ENCODE assay signal across 8 cellular contexts in the genomic region with DNA sequence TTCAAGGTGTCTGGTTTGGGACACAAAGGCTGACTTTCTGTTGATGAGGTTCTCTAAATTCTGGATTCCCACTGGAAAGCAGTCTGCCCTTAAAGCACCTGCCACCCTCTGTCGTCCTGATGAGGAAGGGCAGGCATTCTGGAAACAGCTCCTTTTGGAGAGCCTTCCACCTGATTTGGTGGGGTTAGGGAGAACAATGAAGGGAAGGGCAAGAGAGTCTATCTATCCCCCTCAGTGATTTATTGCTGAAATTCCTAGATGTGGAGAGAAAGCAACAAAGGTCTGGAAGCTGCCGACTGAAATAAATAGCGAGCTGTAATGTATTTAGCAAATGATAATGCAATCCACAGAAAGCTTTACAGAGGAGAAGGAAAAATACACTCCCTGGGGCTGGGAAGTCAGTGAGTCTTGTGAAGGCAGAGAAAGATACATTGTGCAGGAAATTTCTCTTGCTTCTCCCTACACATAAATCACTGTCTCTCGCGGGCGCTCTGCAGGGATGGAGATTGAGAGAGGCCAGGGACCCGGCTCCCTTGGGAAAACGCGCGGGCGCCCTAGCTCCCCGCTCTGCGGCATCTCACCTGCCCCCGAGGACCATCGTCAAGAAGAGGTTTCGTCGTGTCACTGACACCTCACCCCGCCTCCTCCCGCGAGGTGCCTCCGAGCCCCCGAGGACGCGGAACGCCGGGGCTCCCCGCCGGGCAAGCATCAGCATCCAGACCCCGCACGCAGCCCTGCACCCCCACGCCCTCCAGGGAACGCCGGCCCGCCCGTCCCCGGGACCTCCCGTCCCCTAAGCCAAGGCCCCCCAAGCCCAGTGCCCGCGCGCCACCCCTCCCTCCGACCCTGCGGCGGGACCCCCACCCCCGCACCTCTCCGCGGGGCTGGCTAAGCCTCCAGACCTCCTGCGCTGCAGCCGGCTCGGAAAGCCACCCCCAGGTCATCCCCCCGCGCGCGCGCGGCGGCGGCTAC. TPM values are rescaled to one million over a fixed set of nuclear protein-coding genes. Genes with fewer than 3 reads are reported as not detected.
A peak's percentile ranks its signal among the peaks of the same experiment; 100 is the strongest.
DNase-seq lines count a peak whose midpoint lies in the region; ATAC-seq, FAIRE-seq and TF ChIP-seq lines count a peak whose summit lies in the region.
"Had no signal": no experiment of that assay in that cellular context is flagged by ENCODE, and none has a peak within 500 bp of the region (broad histone marks: within the 10 kb centered on the region; RNA-seq: fewer than 3 reads in every experiment).

No MANE protein-coding gene starts in this region.

- DNase-seq in K562 (ENCODE audit: extremely low read depth in 1 of 4, low spot score in 3 of 4) (peak in 2 of 4 experiments; percentile 12 to 24), immature natural killer cell (peak in 1 of 3 donors; percentile 3), GM19238 (ENCODE audit: insufficient read length, low spot score) (no peak)

- peak overlapping the region in 1 of 2 experiments; percentile 95; a peak in 2 of 4 replicates for H3K9ac ChIP-seq in K562 (ENCODE audit: insufficient read depth in 1 of 2, low read depth in 2 of 2, low read length in 2 of 2)

- peak overlapping the region in 1 of 6 donors; percentile 33 for H3K27ac Mint-ChIP-seq in immature natural killer cell

- intact Hi-C loops in K562 (cut with micrococcal nuclease) = no loop called here

- POLR2A ChIA-PET in K562 (lab: Yijun Ruan, JAX) = interaction anchor here (0.7 kb wide), 1 partner anchor 142 kb away, joined by 3 read pairs; no protein-coding TSS in a partner anchor

- H4K20me1 ChIP-seq in K562 (replicated peaks; ENCODE audit: control insufficient read depth, insufficient read depth, low read length) = peaks cover 8% of the 10 kb centered on the region; the same call in 1 of the 2 replicates

- BruUV-seq in K562 (replicated peaks; lab: Mats Ljungman, UMichigan) = no TSS peak

- peaks cover 8 to 28% of the 10 kb centered on the region in 2 experiments; a peak in 3 of 5 replicates for H3K27me3 ChIP-seq in K562 (ENCODE audit: control insufficient read depth in 2 of 2, insufficient read depth in 2 of 2, low read length in 2 of 2)

- CTCF ChIA-PET in K562 (lab: Yijun Ruan, JAX; ENCODE audit: low intra/inter-chr PET ratio) = no interaction called here

- 2% methylated on average over 16 of the region's 57 CpGs for WGBS in K562 (ENCODE audit: insufficient coverage, low coverage, missing lambda C conversion rate)

- peak overlapping the region; percentile 99 for H2AFZ ChIP-seq in K562 (ENCODE audit: low read depth, low read length)

- H3K4me1 Mint-ChIP-seq in immature natural killer cell = peaks cover 12 to 17% of the 10 kb centered on the region in 2 donors

- no peak overlapping the region for H3K27ac ChIP-seq in K562 (ENCODE audit: extremely low read depth, low read depth, low read length)
- H3K27ac ChIP-seq in skin epidermis = peak overlapping the region in 20 of 21 experiments; percentile 47 to 96 (median 88)

- H3K9me3 Mint-ChIP-seq in immature natural killer cell = peaks cover 0 to 2% (median 0%) of the 10 kb centered on the region in 6 donors

- H3K4me3 Mint-ChIP-seq in immature natural killer cell = peak overlapping the region; percentile 77 to 87 (median 82)

- H3K4me1 ChIP-seq in K562 (replicated peaks in 1 of 2; ENCODE audit: control insufficient read depth in 2 of 2, insufficient read depth in 2 of 2, low read length in 2 of 2) = peaks cover 0 to 12% of the 10 kb centered on the region in 2 experiments; a peak in 2 of 5 replicates

- H3K79me2 ChIP-seq in K562 (ENCODE audit: control insufficient read depth, insufficient read depth, low read length) = no peaks in the 10 kb centered on the region

- no peaks in the 10 kb centered on the region for H3K9me1 ChIP-seq in K562 (ENCODE audit: control insufficient read depth, insufficient read depth, low read length)

- no peak for FAIRE-seq in K562 (lab: Jason Lieb, UNC)
- FAIRE-seq: endometrium had no signal

- TF ChIP-seq CTCF in K562 (IDR thresholded peaks at IDR 0.05 in 2 of 3, conservative IDR thresholded peaks at IDR 0.05 in 1 of 3; ENCODE audit: insufficient read depth in 2 of 3, low read depth in 1 of 3, low read length in 3 of 3) = peak; percentile 19 to 24 (median 24); a peak in 2 of 6 replicates

- no peak for TF ChIP-seq EP300 in K562 (IDR thresholded peaks at IDR 0.05; ENCODE audit: low read length)

- no peaks in the 10 kb centered on the region for H3K36me3 ChIP-seq in K562 (ENCODE audit: control insufficient read depth, insufficient read depth, low read length)

- H3K9me3 ChIP-seq in K562 (replicated peaks; ENCODE audit: control insufficient read depth, insufficient read depth, low read depth, low read length) = no peaks in the 10 kb centered on the region

- TF ChIP-seq POLR2A in K562 (conservative IDR thresholded peaks at IDR 0.05) = no peak

- H3K4me3 ChIP-seq in GM08714 (ENCODE audit: low read length) (peak overlapping the region; percentile 62), K562 (peak overlapping the region; percentile 43), skin epidermis (peak overlapping the region; percentile 57 to 91 (median 82))

- in situ Hi-C loops in K562 (cut with MboI) = no loop called here

- H3K36me3 Mint-ChIP-seq in immature natural killer cell = no peaks in the 10 kb centered on the region

- peaks cover 2 to 24% (median 11%) of the 10 kb centered on the region in 3 donors for H3K27me3 Mint-ChIP-seq in immature natural killer cell (ENCODE audit: low read depth in 3 of 3)

- peak in 1 of 2 experiments; percentile 46; a peak in 2 of 4 replicates for TF ChIP-seq RAD21 in K562 (CRISPR knock-in tag; conservative IDR thresholded peaks at IDR 0.05 in 1 of 2, IDR thresholded peaks at IDR 0.05 in 1 of 2)

- ATAC-seq in HG03457 (IDR thresholded peaks at IDR 0.05; ENCODE audit: unreplicated experiment) (peak; percentile 7), K562 (no peak)

- H3K4me2 ChIP-seq in K562 (ENCODE audit: insufficient read depth, low read length) = peak overlapping the region; percentile 84; the same call in 1 of the 2 replicates

TF ChIP-seq in PFSK-1, 5 proteins besides CTCF, POLR2A, EP300 and RAD21:
- TF ChIP-seq POLR2AphosphoS5 (IDR thresholded peaks at IDR 0.05; ENCODE audit: low read depth, low read length) (no peak), FOXP2 (optimal IDR thresholded peaks at IDR 0.05; ENCODE audit: borderline replicate concordance, extremely low read depth, extremely low read length, insufficient read depth) (peak; percentile 51), SIN3A (IDR thresholded peaks at IDR 0.05; ENCODE audit: borderline replicate concordance, insufficient read depth, low read length) (peak; percentile 39; the same call in 1 of the 2 replicates)

TF ChIP-seq in K562, 482 proteins besides CTCF, POLR2A, EP300 and RAD21 (continues in another document):
- TF ChIP-seq PCBP1 (IDR thresholded peaks at IDR 0.05; ENCODE audit: low read depth, low read length, poor library complexity, severe bottlenecking) (peak; percentile 69), RNF2 (IDR thresholded peaks at IDR 0.05) (no peak), SMARCA5 (IDR thresholded peaks at IDR 0.05) (no peak), NFXL1 (CRISPR knock-in tag; IDR thresholded peaks at IDR 0.05) (no peak)
- TF ChIP-seq, protein P1, sequence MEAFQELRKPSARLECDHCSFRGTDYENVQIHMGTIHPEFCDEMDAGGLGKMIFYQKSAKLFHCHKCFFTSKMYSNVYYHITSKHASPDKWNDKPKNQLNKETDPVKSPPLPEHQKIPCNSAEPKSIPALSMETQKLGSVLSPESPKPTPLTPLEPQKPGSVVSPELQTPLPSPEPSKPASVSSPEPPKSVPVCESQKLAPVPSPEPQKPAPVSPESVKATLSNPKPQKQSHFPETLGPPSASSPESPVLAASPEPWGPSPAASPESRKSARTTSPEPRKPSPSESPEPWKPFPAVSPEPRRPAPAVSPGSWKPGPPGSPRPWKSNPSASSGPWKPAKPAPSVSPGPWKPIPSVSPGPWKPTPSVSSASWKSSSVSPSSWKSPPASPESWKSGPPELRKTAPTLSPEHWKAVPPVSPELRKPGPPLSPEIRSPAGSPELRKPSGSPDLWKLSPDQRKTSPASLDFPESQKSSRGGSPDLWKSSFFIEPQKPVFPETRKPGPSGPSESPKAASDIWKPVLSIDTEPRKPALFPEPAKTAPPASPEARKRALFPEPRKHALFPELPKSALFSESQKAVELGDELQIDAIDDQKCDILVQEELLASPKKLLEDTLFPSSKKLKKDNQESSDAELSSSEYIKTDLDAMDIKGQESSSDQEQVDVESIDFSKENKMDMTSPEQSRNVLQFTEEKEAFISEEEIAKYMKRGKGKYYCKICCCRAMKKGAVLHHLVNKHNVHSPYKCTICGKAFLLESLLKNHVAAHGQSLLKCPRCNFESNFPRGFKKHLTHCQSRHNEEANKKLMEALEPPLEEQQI (IDR thresholded peaks at IDR 0.05) = no peak
- TF ChIP-seq, protein P2, sequence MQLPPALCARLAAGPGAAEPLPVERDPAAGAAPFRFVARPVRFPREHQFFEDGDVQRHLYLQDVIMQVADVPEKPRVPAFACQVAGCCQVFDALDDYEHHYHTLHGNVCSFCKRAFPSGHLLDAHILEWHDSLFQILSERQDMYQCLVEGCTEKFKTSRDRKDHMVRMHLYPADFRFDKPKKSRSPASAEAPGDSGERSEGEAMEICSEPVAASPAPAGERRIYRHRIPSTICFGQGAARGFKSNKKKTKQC (CRISPR knock-in tag; IDR thresholded peaks at IDR 0.05) = no peak

RNA-seq across cellular contexts. Expression of a gene that starts 0.7 kb away (rescaled TPM):
- polyA plus RNA-seq in PFSK-1 (2012; ENCODE audit: insufficient read length, low read depth) = 7.0 TPM
- total RNA-seq in K562 (2011; cell fraction: chromatin; rRNA removed; ENCODE audit: low replicate concordance) = 0.76 and 1.2 TPM in 2 replicates
- 1.2 and 2.0 TPM in 2 replicates for total RNA-seq in K562 (2011; cell fraction: nucleolus; rRNA removed)
- total RNA-seq in K562 (2011; cell fraction: nucleoplasm; rRNA removed) = 0.88 and 1.1 TPM in 2 replicates
- total RNA-seq in K562 (2014; rRNA removed) = 0.20 and 0.27 TPM in 2 replicates
- total RNA-seq in K562 (2014; rRNA removed; fragmentation: Illumina TruSeq; extraction: Trizol) = 0.35 and 0.44 TPM in 2 replicates
- total RNA-seq in K562 (2015; rRNA removed; fragmentation: Illumina TruSeq; extraction: Trizol) = 0.40 and 0.45 TPM in 2 replicates
- total RNA-seq in K562 (2021) = 0.45 and 0.58 TPM in 2 replicates
- 0.55 and 0.64 TPM in 2 replicates for polyA plus RNA-seq in K562 (2011; rRNA removed)
- 0.28 and 0.56 TPM in 2 replicates for polyA plus RNA-seq in K562 (2011; cell fraction: cytosol; rRNA removed)
- polyA plus RNA-seq in K562 (2011; cell fraction: nucleus; rRNA removed) = 0.18 and 0.33 TPM in 2 replicates
- polyA plus RNA-seq in K562 (2012) = 0.37 and 0.42 TPM in 2 replicates
- polyA plus RNA-seq in K562 (2014; fragmentation: Illumina TruSeq; extraction: Trizol) = 0.48 and 0.58 TPM in 2 replicates
- under 1 TPM; 0.08 to 0.14 TPM for polyA plus RNA-seq in K562 (2014; fragmentation: Nextera tagmentation; extraction: Ambion mirVana)
- 0.29 and 0.45 TPM in 2 replicates for polyA plus RNA-seq in K562 (2014; rRNA removed)
- 0.60 and 0.70 TPM in 2 replicates for polyA minus RNA-seq in K562 (2011; rRNA and poly(A)+ RNA removed)
- 0.46 and 1.3 TPM in 2 replicates for polyA minus RNA-seq in K562 (2011; cell fraction: cytosol; rRNA and poly(A)+ RNA removed)
- polyA minus RNA-seq in K562 (2011; cell fraction: nucleus; rRNA and poly(A)+ RNA removed) = 0.40 and 0.44 TPM in 2 replicates
- not detected for polyA plus RNA-seq in immature natural killer cell
